23 cellular contexts compared by ENCODE assay signal in genomic region chr7:142901426-142902259, GRCh38. TPM values are rescaled to one million over a fixed set of nuclear protein-coding genes. Genes with fewer than 3 reads are reported as not detected.
DNase-seq lines count a peak whose midpoint lies in the region; ATAC-seq and TF ChIP-seq lines count a peak whose summit lies in the region.
"Had no signal": no experiment of that assay in that cellular context is flagged by ENCODE, and none has a peak within 500 bp of the region (broad histone marks: within the 10 kb centered on the region; RNA-seq: fewer than 3 reads in every experiment).

No MANE protein-coding gene starts in this region.

- peaks cover 12% of the 10 kb centered on the region for H3K9me3 Mint-ChIP-seq in neural progenitor cell

- H3K36me3 ChIP-seq in body of pancreas (replicated peaks in 1 of 2; ENCODE audit: insufficient read depth in 1 of 2, low read depth in 2 of 2) (no peaks in the 10 kb centered on the region), esophagus squamous epithelium (no peaks in the 10 kb centered on the region), neural progenitor cell (peaks cover 7% of the 10 kb centered on the region), heart right ventricle (no peaks in the 10 kb centered on the region)

- peaks cover 12% of the 10 kb centered on the region for H3F3A ChIP-seq in neural progenitor cell (ENCODE audit: low read depth)

- H3K4me1 ChIP-seq in body of pancreas = peaks cover 26% of the 10 kb centered on the region
- H3K4me1 ChIP-seq in esophagus squamous epithelium = peaks cover 0 to 54% (median 6%) of the 10 kb centered on the region in 3 donors
- peaks cover 13% of the 10 kb centered on the region for H3K4me1 ChIP-seq in neural progenitor cell
- no peaks in the 10 kb centered on the region for H3K4me1 ChIP-seq in heart right ventricle

- TF ChIP-seq POLR2A in body of pancreas (IDR thresholded peaks at IDR 0.05) = no peak
- TF ChIP-seq POLR2A in esophagus squamous epithelium (IDR thresholded peaks at IDR 0.05) = no peak

- peak; percentile 12 for ATAC-seq in body of pancreas
- no peak for ATAC-seq in heart right ventricle

- H3K4me3 ChIP-seq in body of pancreas = no peak overlapping the region
- no peak overlapping the region for H3K4me3 ChIP-seq in esophagus squamous epithelium
- H3K4me3 ChIP-seq in neural progenitor cell = no peak overlapping the region
- H3K4me3 ChIP-seq in heart right ventricle = no peak overlapping the region

- 63 to 65% methylated on average over 15 of the region's 15 CpGs for WGBS in body of pancreas, 2 donors
- 32 to 64% methylated on average over 15 of the region's 15 CpGs for WGBS in esophagus squamous epithelium, 2 donors
- 74 to 80% methylated on average over 15 of the region's 15 CpGs for WGBS in heart right ventricle, 2 donors

- peak overlapping the region; percentile 70 for H3K27ac ChIP-seq in C4-2B
- H3K27ac ChIP-seq in body of pancreas = peak overlapping the region in 1 of 4 donors; percentile 16
- peak overlapping the region in 3 of 4 donors; percentile 33 to 58 (median 49) for H3K27ac ChIP-seq in esophagus squamous epithelium
- no peak overlapping the region for H3K27ac ChIP-seq in neural progenitor cell
- H3K27ac ChIP-seq in heart right ventricle = no peak overlapping the region
- H3K27ac ChIP-seq: RWPE1 had no signal

- H3K79me2 ChIP-seq in neural progenitor cell (ENCODE audit: low read depth) = no peaks in the 10 kb centered on the region

- no peak overlapping the region for H3K4me3 Mint-ChIP-seq in neural progenitor cell
- H3K4me3 Mint-ChIP-seq: CD14-positive monocyte had no signal

- no peak overlapping the region for H2AFZ ChIP-seq in neural progenitor cell (replicated peaks)

- peaks cover 4% of the 10 kb centered on the region for H3K27me3 Mint-ChIP-seq in neural progenitor cell (ENCODE audit: insufficient read depth, low read depth)

- no peak overlapping the region for H3K9ac ChIP-seq in neural progenitor cell
- H3K9ac ChIP-seq: SK-N-SH had no signal

- H3K4me1 Mint-ChIP-seq in neural progenitor cell = peaks cover 2% of the 10 kb centered on the region
- H3K4me1 Mint-ChIP-seq: CD14-positive monocyte had no signal

- DNase-seq in body of pancreas (no peak), esophagus squamous epithelium (lab: John Stamatoyannopoulos, UW) (no peak), neural progenitor cell (ENCODE audit: low spot score) (peak; percentile 72), NCI-H1105 (lab: John Stamatoyannopoulos, UW) (no peak), foreskin melanocyte (no peak), heart right ventricle (no peak)
- no peak for DNase-seq in stimulated activated CD8-positive, alpha-beta memory T cell treated with anti-CD3 and anti-CD28 coated beads, Interleukin-4, amount 100 ng/mL, for 48 hours
- DNase-seq: 8988T; AML-193; EL; Kasumi-1; NCI-H1417; NCI-H187; NCI-H446 treated with DMSO at 0.1 percent for 48 hours; NK-92 treated with Interleukin-12 subunit alpha and Interleukin-12 subunit beta, amount 100 ng/mL, for 24 hours; SHP77 treated with DMSO at 0.1 percent for 48 hours; SK-N-SH had no signal

- no peaks in the 10 kb centered on the region for H4K20me1 ChIP-seq in neural progenitor cell (ENCODE audit: low read depth)

- H3K4me2 ChIP-seq in neural progenitor cell = peak overlapping the region; percentile 39
- H3K4me2 ChIP-seq: SK-N-SH had no signal

- H3K27me3 ChIP-seq in body of pancreas (no peaks in the 10 kb centered on the region), esophagus squamous epithelium (no peaks in the 10 kb centered on the region), neural progenitor cell (no peaks in the 10 kb centered on the region), heart right ventricle (peaks cover 0 to 37% (median 0%) of the 10 kb centered on the region in 7 donors)

- intact Hi-C loops in body of pancreas (cut with DNase I) (no loop called here), esophagus squamous epithelium (cut with DNase I) (no loop called here), heart right ventricle (cut with DNase I) (no loop called here)

- TF ChIP-seq CTCF in C4-2B (conservative IDR thresholded peaks at IDR 0.05) (no peak), body of pancreas (IDR thresholded peaks at IDR 0.05) (no peak), esophagus squamous epithelium (IDR thresholded peaks at IDR 0.05) (no peak), neural progenitor cell (IDR thresholded peaks at IDR 0.05) (no peak), heart right ventricle (IDR thresholded peaks at IDR 0.05) (no peak)

- H3K27ac Mint-ChIP-seq in neural progenitor cell = no peak overlapping the region

- H3K36me3 Mint-ChIP-seq in neural progenitor cell = no peaks in the 10 kb centered on the region
- H3K36me3 Mint-ChIP-seq: CD14-positive monocyte had no signal

- H3K9me3 ChIP-seq in body of pancreas (no peaks in the 10 kb centered on the region), esophagus squamous epithelium (no peaks in the 10 kb centered on the region), neural progenitor cell (ENCODE audit: low read depth) (peaks cover 25% of the 10 kb centered on the region), heart right ventricle (peaks cover 0 to 13% (median 6%) of the 10 kb centered on the region in 11 donors)

RNA-seq across cellular contexts. Expression of gene TRPV6, which starts 16.1 kb away (rescaled TPM):
- total RNA-seq in body of pancreas = 100 to 1,000 TPM in 1 of 2 donors, 10 to 100 TPM in 1; 61.7 to 110 TPM
- total RNA-seq in esophagus squamous epithelium = 1 to 10 TPM in 3 of 4 donors, under 1 TPM in 1; 0.79 to 6.9 (median 4.5) TPM
- not detected in 2 replicates for total RNA-seq in neural progenitor cell (ENCODE audit: low replicate concordance)
- total RNA-seq in heart right ventricle = not detected
- polyA plus RNA-seq in heart right ventricle = under 1 TPM in 1 of 2 donors, not detected in 1; 0.03 TPM
- total RNA-seq: H4 had no signal
- polyA plus RNA-seq: AG04450, CD14-positive monocyte, SK-N-SH had no signal

RNA-seq across cellular contexts. Expression of gene TRPV5, which starts 31.9 kb away (rescaled TPM):
- total RNA-seq in body of pancreas (not detected), esophagus squamous epithelium (not detected), neural progenitor cell (ENCODE audit: low replicate concordance) (not detected in 2 replicates), heart right ventricle (not detected)
- not detected for polyA plus RNA-seq in heart right ventricle
- total RNA-seq: H4, MCF 10A had no signal
- polyA plus RNA-seq: AG04450, CD14-positive monocyte, SK-N-SH had no signal

RNA-seq across cellular contexts. Expression of gene LLCFC1, which starts 37.6 kb away (rescaled TPM):
- total RNA-seq in body of pancreas = not detected
- total RNA-seq in esophagus squamous epithelium = not detected
- total RNA-seq in neural progenitor cell (ENCODE audit: low replicate concordance) = not detected in 2 replicates
- not detected for total RNA-seq in heart right ventricle
- not detected for polyA plus RNA-seq in heart right ventricle
- total RNA-seq: H4, MCF 10A had no signal
- polyA plus RNA-seq: AG04450, CD14-positive monocyte, SK-N-SH had no signal

RNA-seq across cellular contexts. Expression of gene EPHB6, which starts 46.8 kb away (rescaled TPM):
- total RNA-seq in body of pancreas (10 to 100 TPM; 37.1 to 84.0 TPM), esophagus squamous epithelium (10 to 100 TPM; 15.2 to 40.4 (median 26.1) TPM), neural progenitor cell (ENCODE audit: low replicate concordance) (4.8 and 14.2 TPM in 2 replicates), heart right ventricle (1 to 10 TPM in 8 of 10 donors, under 1 TPM in 2; 0.55 to 5.4 (median 2.6) TPM)
- 10 to 100 TPM in 1 of 2 donors, 1 to 10 TPM in 1; 1.9 to 14.9 TPM for polyA plus RNA-seq in heart right ventricle

Comparison
In these comparisons a context has a peak if more than half of its experiments do, and no peak if none do; other contexts are left out.
1. H3K27ac ChIP-seq: peak in C4-2B (single experiment) and esophagus squamous epithelium (3 of 4); none in neural progenitor cell (single experiment) and heart right ventricle (0 of 10).
2. RNA of gene TRPV6, which starts 16.1 kb away (total RNA-seq): 61.7 to 110 TPM in body of pancreas; 0.79 to 6.9 TPM in esophagus squamous epithelium, not detected in heart right ventricle and not detected in neural progenitor cell; every median in the first group is over 4 times any median in the second.